ENCODE assay signal across 10 cellular contexts in genomic region chr10:71260622-71261325, GRCh38. TPM values are rescaled to one million over a fixed set of nuclear protein-coding genes. Genes with fewer than 3 reads are reported as not detected.
DNase-seq lines count a peak whose midpoint lies in the region; ATAC-seq and TF ChIP-seq lines count a peak whose summit lies in the region.
"Had no signal": no experiment of that assay in that cellular context is flagged by ENCODE, and none has a peak within 500 bp of the region (broad histone marks: within the 10 kb centered on the region; RNA-seq: fewer than 3 reads in every experiment).

No MANE protein-coding gene starts in this region.

- WGBS in aorta, 2 donors = 29 to 35% methylated on average over 13 of the region's 13 CpGs

- H3K27me3 ChIP-seq in dorsolateral prefrontal cortex (no peaks in the 10 kb centered on the region), aorta (ENCODE audit: control insufficient read depth in 1 of 2, insufficient read depth in 2 of 2, low read length in 1 of 2) (no peaks in the 10 kb centered on the region)

- no peaks in the 10 kb centered on the region for H3K9me3 ChIP-seq in aorta (ENCODE audit: control insufficient read depth, low read length)
- H3K9me3 ChIP-seq: mucosa of descending colon had no signal

- peak; percentile 13 for DNase-seq in DMS79 treated with DMSO at 0.1 percent for 48 hours (lab: John Stamatoyannopoulos, UW)
- DNase-seq in DMS79 (lab: John Stamatoyannopoulos, UW) = no peak
- peak in 8 of 10 donors; percentile 52 to 91 (median 78) for DNase-seq in dorsolateral prefrontal cortex
- DNase-seq in medulla oblongata (ENCODE audit: extremely low spot score) = peak; percentile 77
- DNase-seq in aorta = peak; percentile 80 to 88
- no peak for DNase-seq in NCI-H345 treated with DMSO at 0.1 percent for 48 hours (lab: John Stamatoyannopoulos, UW; ENCODE audit: unreplicated experiment)
- DNase-seq in NCI-H2107 treated with DMSO at 0.1 percent for 48 hours (lab: John Stamatoyannopoulos, UW; ENCODE audit: unreplicated experiment) = no peak

- no peaks in the 10 kb centered on the region for H3K4me1 ChIP-seq in aorta (ENCODE audit: control insufficient read depth in 1 of 2, insufficient read depth in 2 of 2, low read length in 2 of 2)

- H3K36me3 ChIP-seq in aorta (ENCODE audit: control insufficient read depth in 1 of 2, insufficient read depth in 2 of 2, low read length in 1 of 2) = no peaks in the 10 kb centered on the region

- peak in 7 of 56 donors; percentile 3 to 11 (median 9) for TF ChIP-seq CTCF in dorsolateral prefrontal cortex (IDR thresholded peaks at IDR 0.05 in 54 of 56, conservative IDR thresholded peaks at IDR 0.05 in 2 of 56; ENCODE audit: low read depth in 1 of 56, partially characterized antibody in 56 of 56)

- ATAC-seq in aorta (ENCODE audit: low FRiP score) (no peak), HG02970 (IDR thresholded peaks at IDR 0.05; ENCODE audit: low FRiP score, unreplicated experiment) (no peak)

- H3K27ac ChIP-seq in dorsolateral prefrontal cortex (peak overlapping the region; percentile 17 to 94 (median 84)), aorta (ENCODE audit: low read depth in 1 of 2, low read length in 2 of 2) (peak overlapping the region in 1 of 2 donors; percentile 11)
- H3K27ac ChIP-seq: 22Rv1 had no signal

- intact Hi-C loops in dorsolateral prefrontal cortex (cut with DNase I) = loop anchor here (2.0 kb wide), 2 partner anchors 28 to 48 kb away; partner anchors contain the start of gene UNC5B (in 1 of the 2)
- intact Hi-C loops in aorta (cut with DNase I) = loop anchor here in 1 of 2 donors (2.0 kb wide), 1 partner anchor 48 kb away; the partner anchor contains the start of gene UNC5B

- H3K4me3 ChIP-seq in dorsolateral prefrontal cortex (peak overlapping the region in 7 of 59 donors; percentile 1 to 33 (median 11)), aorta (ENCODE audit: low read length in 2 of 2) (no peak overlapping the region)
- H3K4me3 ChIP-seq: mucosa of descending colon had no signal

RNA-seq across cellular contexts. Expression of gene UNC5B, which starts 48.4 kb away (rescaled TPM):
- 10 to 100 TPM; 12.3 to 77.7 (median 23.7) TPM for total RNA-seq in dorsolateral prefrontal cortex
- 10 to 100 TPM in 1 of 2 donors, 1 to 10 TPM in 1; 7.9 to 13.0 TPM for total RNA-seq in aorta
- 1 to 10 TPM; 2.9 to 9.1 TPM for polyA plus RNA-seq in aorta

RNA-seq across cellular contexts. Expression of gene SLC29A3, which starts 58.3 kb away (rescaled TPM):
- total RNA-seq in dorsolateral prefrontal cortex = 10 to 100 TPM in 36 of 120 experiments, 1 to 10 TPM in 84; 5.1 to 15.4 (median 9.2) TPM
- 1 to 10 TPM; 5.3 to 8.8 TPM for total RNA-seq in aorta
- polyA plus RNA-seq in aorta = 1 to 10 TPM; 2.4 to 3.6 TPM

Comparison
In these comparisons a context has a peak if more than half of its experiments do, and no peak if none do; other contexts are left out.
1. DNase-seq: peak in DMS79 treated with DMSO at 0.1 percent for 48 hours (single experiment), dorsolateral prefrontal cortex (8 of 10), medulla oblongata (single experiment) and aorta (2 of 2); none in DMS79 (single experiment), NCI-H345 treated with DMSO at 0.1 percent for 48 hours (single experiment) and NCI-H2107 treated with DMSO at 0.1 percent for 48 hours (single experiment).